In genomic region chr2:204454672-204455380, GRCh38 we compare ENCODE assay signal across 1 cellular context.
TF ChIP-seq lines count a peak whose summit lies in the region.

No MANE protein-coding gene starts in this region.

TF ChIP-seq in GM23338, 12 proteins besides CTCF, POLR2A, EP300 and RAD21 (continued from another document):
- no peak for TF ChIP-seq ETS1 (IDR thresholded peaks at IDR 0.05)
- TF ChIP-seq, protein P1, sequence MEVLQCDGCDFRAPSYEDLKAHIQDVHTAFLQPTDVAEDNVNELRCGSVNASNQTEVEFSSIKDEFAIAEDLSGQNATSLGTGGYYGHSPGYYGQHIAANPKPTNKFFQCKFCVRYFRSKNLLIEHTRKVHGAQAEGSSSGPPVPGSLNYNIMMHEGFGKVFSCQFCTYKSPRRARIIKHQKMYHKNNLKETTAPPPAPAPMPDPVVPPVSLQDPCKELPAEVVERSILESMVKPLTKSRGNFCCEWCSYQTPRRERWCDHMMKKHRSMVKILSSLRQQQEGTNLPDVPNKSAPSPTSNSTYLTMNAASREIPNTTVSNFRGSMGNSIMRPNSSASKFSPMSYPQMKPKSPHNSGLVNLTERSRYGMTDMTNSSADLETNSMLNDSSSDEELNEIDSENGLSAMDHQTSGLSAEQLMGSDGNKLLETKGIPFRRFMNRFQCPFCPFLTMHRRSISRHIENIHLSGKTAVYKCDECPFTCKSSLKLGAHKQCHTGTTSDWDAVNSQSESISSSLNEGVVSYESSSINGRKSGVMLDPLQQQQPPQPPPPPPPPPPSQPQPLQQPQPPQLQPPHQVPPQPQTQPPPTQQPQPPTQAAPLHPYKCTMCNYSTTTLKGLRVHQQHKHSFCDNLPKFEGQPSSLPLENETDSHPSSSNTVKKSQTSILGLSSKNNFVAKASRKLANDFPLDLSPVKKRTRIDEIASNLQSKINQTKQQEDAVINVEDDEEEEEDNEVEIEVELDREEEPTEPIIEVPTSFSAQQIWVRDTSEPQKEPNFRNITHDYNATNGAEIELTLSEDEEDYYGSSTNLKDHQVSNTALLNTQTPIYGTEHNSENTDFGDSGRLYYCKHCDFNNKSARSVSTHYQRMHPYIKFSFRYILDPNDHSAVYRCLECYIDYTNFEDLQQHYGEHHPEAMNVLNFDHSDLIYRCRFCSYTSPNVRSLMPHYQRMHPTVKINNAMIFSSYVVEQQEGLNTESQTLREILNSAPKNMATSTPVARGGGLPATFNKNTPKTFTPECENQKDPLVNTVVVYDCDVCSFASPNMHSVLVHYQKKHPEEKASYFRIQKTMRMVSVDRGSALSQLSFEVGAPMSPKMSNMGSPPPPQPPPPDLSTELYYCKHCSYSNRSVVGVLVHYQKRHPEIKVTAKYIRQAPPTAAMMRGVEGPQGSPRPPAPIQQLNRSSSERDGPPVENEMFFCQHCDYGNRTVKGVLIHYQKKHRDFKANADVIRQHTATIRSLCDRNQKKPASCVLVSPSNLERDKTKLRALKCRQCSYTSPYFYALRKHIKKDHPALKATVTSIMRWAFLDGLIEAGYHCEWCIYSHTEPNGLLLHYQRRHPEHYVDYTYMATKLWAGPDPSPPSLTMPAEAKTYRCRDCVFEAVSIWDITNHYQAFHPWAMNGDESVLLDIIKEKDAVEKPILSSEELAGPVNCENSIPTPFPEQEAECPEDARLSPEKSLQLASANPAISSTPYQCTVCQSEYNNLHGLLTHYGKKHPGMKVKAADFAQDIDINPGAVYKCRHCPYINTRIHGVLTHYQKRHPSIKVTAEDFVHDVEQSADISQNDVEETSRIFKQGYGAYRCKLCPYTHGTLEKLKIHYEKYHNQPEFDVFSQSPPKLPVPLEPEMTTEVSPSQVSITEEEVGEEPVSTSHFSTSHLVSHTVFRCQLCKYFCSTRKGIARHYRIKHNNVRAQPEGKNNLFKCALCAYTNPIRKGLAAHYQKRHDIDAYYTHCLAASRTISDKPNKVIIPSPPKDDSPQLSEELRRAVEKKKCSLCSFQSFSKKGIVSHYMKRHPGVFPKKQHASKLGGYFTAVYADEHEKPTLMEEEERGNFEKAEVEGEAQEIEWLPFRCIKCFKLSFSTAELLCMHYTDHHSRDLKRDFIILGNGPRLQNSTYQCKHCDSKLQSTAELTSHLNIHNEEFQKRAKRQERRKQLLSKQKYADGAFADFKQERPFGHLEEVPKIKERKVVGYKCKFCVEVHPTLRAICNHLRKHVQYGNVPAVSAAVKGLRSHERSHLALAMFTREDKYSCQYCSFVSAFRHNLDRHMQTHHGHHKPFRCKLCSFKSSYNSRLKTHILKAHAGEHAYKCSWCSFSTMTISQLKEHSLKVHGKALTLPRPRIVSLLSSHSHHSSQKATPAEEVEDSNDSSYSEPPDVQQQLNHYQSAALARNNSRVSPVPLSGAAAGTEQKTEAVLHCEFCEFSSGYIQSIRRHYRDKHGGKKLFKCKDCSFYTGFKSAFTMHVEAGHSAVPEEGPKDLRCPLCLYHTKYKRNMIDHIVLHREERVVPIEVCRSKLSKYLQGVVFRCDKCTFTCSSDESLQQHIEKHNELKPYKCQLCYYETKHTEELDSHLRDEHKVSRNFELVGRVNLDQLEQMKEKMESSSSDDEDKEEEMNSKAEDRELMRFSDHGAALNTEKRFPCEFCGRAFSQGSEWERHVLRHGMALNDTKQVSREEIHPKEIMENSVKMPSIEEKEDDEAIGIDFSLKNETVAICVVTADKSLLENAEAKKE (CRISPR knock-in tag; IDR thresholded peaks at IDR 0.05), result no peak
- no peak for TF ChIP-seq EZH2phosphoT487 (IDR thresholded peaks at IDR 0.05; ENCODE audit: unreplicated experiment)
TF ChIP-seq in GM23338: peak in this region for 0.
